22 cellular contexts compared by ENCODE assay signal in genomic region chr20:45383131-45383530, GRCh38. TPM values are rescaled to one million over a fixed set of nuclear protein-coding genes. Genes with fewer than 3 reads are reported as not detected.
DNase-seq lines count a peak whose midpoint lies in the region; ATAC-seq and TF ChIP-seq lines count a peak whose summit lies in the region.
"Had no signal": no experiment of that assay in that cellular context is flagged by ENCODE, and none has a peak within 500 bp of the region (broad histone marks: within the 10 kb centered on the region; RNA-seq: fewer than 3 reads in every experiment).

No MANE protein-coding gene starts in this region.

- TF ChIP-seq CTCF in HEK293 (tag by site-specific recombination; IDR thresholded peaks at IDR 0.05) (no peak), RWPE2 (IDR thresholded peaks at IDR 0.05; ENCODE audit: poor library complexity, severe bottlenecking) (no peak), fibroblast of lung (conservative IDR thresholded peaks at IDR 0.05 in 1 of 2, IDR thresholded peaks at IDR 0.05 in 1 of 2; ENCODE audit: low read depth in 1 of 2, low read length in 2 of 2) (no peak)

- no peak overlapping the region for H3K9ac ChIP-seq in fibroblast of lung (ENCODE audit: insufficient read depth, low read length)
- H3K9ac ChIP-seq: BLaER1 treated with 17β-estradiol and CSF1 and Interleukin-3, amounts not matched to agents 10 nM and 100 nM had no signal

- H3K9me3 ChIP-seq in HEK293 (ENCODE audit: control insufficient read depth, insufficient read depth, low read depth, low read length) (no peaks in the 10 kb centered on the region), RWPE2 (ENCODE audit: severe bottlenecking) (no peaks in the 10 kb centered on the region), fibroblast of lung (ENCODE audit: control insufficient read depth, insufficient read depth, low read depth, low read length) (no peaks in the 10 kb centered on the region)

- H3K27me3 ChIP-seq in RWPE2 (ENCODE audit: insufficient read depth, poor library complexity, severe bottlenecking) (no peaks in the 10 kb centered on the region), fibroblast of lung (ENCODE audit: control insufficient read depth, insufficient read depth, low read length) (no peaks in the 10 kb centered on the region)
- H3K27me3 ChIP-seq: BLaER1 treated with 17β-estradiol and CSF1 and Interleukin-3, amounts not matched to agents 10 nM and 100 nM had no signal

- POLR2A ChIA-PET in HEK293 (lab: Yijun Ruan, JAX) = no interaction called here

- CTCF ChIA-PET in HEK293 (lab: Yijun Ruan, JAX) = interaction anchor here (0.7 kb wide), 1 partner anchor 145 kb away, joined by 3 read pairs; no protein-coding TSS in a partner anchor

- H3K36me3 Mint-ChIP-seq in activated naive CD8-positive, alpha-beta T cell treated with anti-CD3 and anti-CD28 coated beads, Interleukin-2, amount 50 U/mL, for 24 hours (ENCODE audit: low read depth) = peaks cover 14% of the 10 kb centered on the region

- H3K27me3 Mint-ChIP-seq in activated naive CD8-positive, alpha-beta T cell treated with anti-CD3 and anti-CD28 coated beads, Interleukin-2, amount 50 U/mL, for 24 hours = no peaks in the 10 kb centered on the region
- H3K27me3 Mint-ChIP-seq: CD8-positive, alpha-beta memory T cell; IgD-negative memory B cell had no signal

- H3K79me2 ChIP-seq in fibroblast of lung (ENCODE audit: control insufficient read depth, insufficient read depth, low read length) = no peaks in the 10 kb centered on the region

- H3K4me3 ChIP-seq in HEK293 (ENCODE audit: low read depth, low read length) (no peak overlapping the region), RWPE2 (ENCODE audit: severe bottlenecking) (no peak overlapping the region), fibroblast of lung (replicated peaks in 1 of 4; ENCODE audit: control extremely low read depth in 1 of 4, insufficient read depth in 1 of 4, low read depth in 3 of 4, low read length in 4 of 4) (no peak overlapping the region)
- H3K4me3 ChIP-seq: BLaER1 treated with 17β-estradiol and CSF1 and Interleukin-3, amounts not matched to agents 10 nM and 100 nM; GM12878 had no signal

- H2AFZ ChIP-seq in fibroblast of lung (ENCODE audit: low read length) = no peak overlapping the region

- H4K20me1 ChIP-seq in fibroblast of lung (ENCODE audit: control insufficient read depth, extremely low read depth, insufficient read depth, low read length) = no peaks in the 10 kb centered on the region

- H3K36me3 ChIP-seq in HEK293 (ENCODE audit: control insufficient read depth in 2 of 2, insufficient read depth in 1 of 2, low read length in 2 of 2) (no peaks in the 10 kb centered on the region), RWPE2 (ENCODE audit: low read depth) (no peaks in the 10 kb centered on the region), fibroblast of lung (ENCODE audit: control insufficient read depth, insufficient read depth, low read length) (no peaks in the 10 kb centered on the region)
- H3K36me3 ChIP-seq: BLaER1 treated with 17β-estradiol and CSF1 and Interleukin-3, amounts not matched to agents 10 nM and 100 nM had no signal

- H3K4me3 Mint-ChIP-seq in activated naive CD8-positive, alpha-beta T cell treated with anti-CD3 and anti-CD28 coated beads, Interleukin-2, amount 50 U/mL, for 24 hours = no peak overlapping the region
- H3K4me3 Mint-ChIP-seq: CD8-positive, alpha-beta memory T cell; IgD-negative memory B cell had no signal

- H3K4me2 ChIP-seq in fibroblast of lung (ENCODE audit: extremely low read depth, insufficient read depth, low read length) = no peak overlapping the region
- H3K4me2 ChIP-seq: BLaER1 treated with 17β-estradiol and CSF1 and Interleukin-3, amounts not matched to agents 10 nM and 100 nM had no signal

- H3K4me1 Mint-ChIP-seq in activated naive CD8-positive, alpha-beta T cell treated with anti-CD3 and anti-CD28 coated beads, Interleukin-2, amount 50 U/mL, for 24 hours = peaks cover 20% of the 10 kb centered on the region
- H3K4me1 Mint-ChIP-seq: CD8-positive, alpha-beta memory T cell had no signal

- no peak overlapping the region for H3K27ac Mint-ChIP-seq in activated naive CD8-positive, alpha-beta T cell treated with anti-CD3 and anti-CD28 coated beads, Interleukin-2, amount 50 U/mL, for 24 hours
- H3K27ac Mint-ChIP-seq: CD8-positive, alpha-beta memory T cell; IgD-negative memory B cell had no signal

- ATAC-seq in RWPE2 (ENCODE audit: low read depth) (peak; percentile 60), HG02970 (IDR thresholded peaks at IDR 0.05; ENCODE audit: low FRiP score, unreplicated experiment) (no peak)
- ATAC-seq in activated naive CD8-positive, alpha-beta T cell treated with anti-CD3 and anti-CD28 coated beads, Interleukin-2, amount 50 U/mL, for 24 hours = no peak
- ATAC-seq: GM12878, SK-N-SH treated with all-trans-retinoic acid at 6 μM for 48 hours had no signal

- H3K4me1 ChIP-seq in HEK293 (ENCODE audit: control insufficient read depth, insufficient read depth, low read length) (no peaks in the 10 kb centered on the region), RWPE2 (ENCODE audit: insufficient read depth, poor library complexity, severe bottlenecking) (peaks cover 3% of the 10 kb centered on the region), fibroblast of lung (ENCODE audit: control insufficient read depth, extremely low read depth, insufficient read depth, low read length) (no peaks in the 10 kb centered on the region)

- DNase-seq in A172 (ENCODE audit: low spot score) (peak; percentile 38), RWPE2 (ENCODE audit: low spot score) (no peak), fibroblast of lung (ENCODE audit: low read depth in 2 of 2) (peak; percentile 20 to 46), HPDE6-E6E7 (ENCODE audit: extremely low spot score) (no peak), DMS 273 treated with DMSO at 0.1 percent for 48 hours (lab: John Stamatoyannopoulos, UW) (no peak)
- DNase-seq in activated naive CD8-positive, alpha-beta T cell treated with anti-CD3 and anti-CD28 coated beads, Interleukin-2, amount 50 U/mL, for 24 hours = no peak
- DNase-seq: 8988T; CD8-positive, alpha-beta memory T cell; DMS79 treated with DMSO at 0.1 percent for 48 hours; GDM1; GOT3; NCI-H1417 treated with DMSO at 0.1 percent for 48 hours; NCI-H2029; NCI-H2171; NCI-H524 treated with DMSO at 0.1 percent for 48 hours; SHP77 treated with DMSO at 0.1 percent for 48 hours had no signal

- peaks cover 10% of the 10 kb centered on the region for H3K9me3 Mint-ChIP-seq in activated naive CD8-positive, alpha-beta T cell treated with anti-CD3 and anti-CD28 coated beads, Interleukin-2, amount 50 U/mL, for 24 hours

- H3K27ac ChIP-seq in HEK293 (ENCODE audit: extremely low read depth, low read depth, low read length) (no peak overlapping the region), RWPE2 (ENCODE audit: poor library complexity, severe bottlenecking) (no peak overlapping the region), fibroblast of lung (ENCODE audit: insufficient read depth, low read length) (no peak overlapping the region)
- H3K27ac ChIP-seq: BLaER1 treated with 17β-estradiol and CSF1 and Interleukin-3, amounts not matched to agents 10 nM and 100 nM had no signal

TF ChIP-seq in HEK293, 187 proteins besides CTCF, POLR2A, EP300 and RAD21 (continues in another document):
- no peak for TF ChIP-seq ZNF324 (tag by site-specific recombination; IDR thresholded peaks at IDR 0.05)
- TF ChIP-seq ZNF175 (tag by site-specific recombination; IDR thresholded peaks at IDR 0.05) = no peak
- 0 out of 2 replicates have a peak, but pooled peaks have one; percentile 33 for TF ChIP-seq ATF2 (tag by site-specific recombination; IDR thresholded peaks at IDR 0.05; ENCODE audit: low read depth)

RNA-seq across cellular contexts. Expression of gene TP53TG5, which starts 5.0 kb away (rescaled TPM):
- not detected in 2 replicates for total RNA-seq in A172 (2014; rRNA removed; shearing (Covaris generic))
- under 0.01 TPM in 1 of 2 replicates, not detected in the other for total RNA-seq in fibroblast of lung
- polyA plus RNA-seq in fibroblast of lung = 0.14 TPM in 1 of 2 replicates, not detected in the other
- polyA plus RNA-seq in fibroblast of lung (2012) = 0.25 and 0.83 TPM in 2 replicates
- polyA minus RNA-seq in fibroblast of lung (ENCODE audit: low replicate concordance) = 0.16 TPM in 1 of 2 replicates, not detected in the other
- total RNA-seq: CD8-positive, alpha-beta memory T cell; GM12878 had no signal
- polyA plus RNA-seq: CD8-positive, alpha-beta memory T cell; IgD-negative memory B cell had no signal

RNA-seq across cellular contexts. Expression of gene SYS1, which starts 20.2 kb away (rescaled TPM):
- total RNA-seq in A172 (2014; rRNA removed; shearing (Covaris generic)) = 14.5 and 18.6 TPM in 2 replicates
- total RNA-seq in fibroblast of lung = 20.0 and 20.5 TPM in 2 replicates
- 21.9 and 23.4 TPM in 2 replicates for polyA plus RNA-seq in fibroblast of lung
- 17.7 and 18.4 TPM in 2 replicates for polyA plus RNA-seq in fibroblast of lung (2012)
- 77.0 and 135 TPM in 2 replicates for polyA minus RNA-seq in fibroblast of lung (ENCODE audit: low replicate concordance)

RNA-seq across cellular contexts. Expression of gene DBNDD2, which starts 25.0 kb away (rescaled TPM):
- total RNA-seq in A172 (2014; rRNA removed; shearing (Covaris generic)) = 1.7 and 7.0 TPM in 2 replicates
- total RNA-seq in fibroblast of lung = 3.9 and 4.8 TPM in 2 replicates
- 28.1 and 51.8 TPM in 2 replicates for polyA plus RNA-seq in fibroblast of lung
- polyA plus RNA-seq in fibroblast of lung (2012) = 22.2 and 39.9 TPM in 2 replicates
- 11.9 and 54.0 TPM in 2 replicates for polyA minus RNA-seq in fibroblast of lung (ENCODE audit: low replicate concordance)
- polyA plus RNA-seq: IgD-negative memory B cell had no signal

RNA-seq across cellular contexts. Expression of gene PIGT, which starts 32.8 kb away (rescaled TPM):
- total RNA-seq in A172 (2014; rRNA removed; shearing (Covaris generic)) = 78.8 and 86.0 TPM in 2 replicates
- 25.8 and 26.2 TPM in 2 replicates for total RNA-seq in fibroblast of lung
- polyA plus RNA-seq in fibroblast of lung = 53.9 and 70.0 TPM in 2 replicates
- polyA plus RNA-seq in fibroblast of lung (2012) = 95.8 and 97.6 TPM in 2 replicates
- polyA minus RNA-seq in fibroblast of lung (ENCODE audit: low replicate concordance) = 189 and 267 TPM in 2 replicates

RNA-seq across cellular contexts. Expression of gene SDC4, which starts 34.9 kb away (rescaled TPM):
- 42.4 and 43.9 TPM in 2 replicates for total RNA-seq in A172 (2014; rRNA removed; shearing (Covaris generic))
- total RNA-seq in fibroblast of lung = 142 and 175 TPM in 2 replicates
- polyA plus RNA-seq in fibroblast of lung = 226 and 312 TPM in 2 replicates
- 220 and 326 TPM in 2 replicates for polyA plus RNA-seq in fibroblast of lung (2012)
- 291 and 339 TPM in 2 replicates for polyA minus RNA-seq in fibroblast of lung (ENCODE audit: low replicate concordance)
- polyA plus RNA-seq: IgD-negative memory B cell had no signal

Comparison
In these comparisons a context has a peak if more than half of its experiments do, and no peak if none do; other contexts are left out.
1. DNase-seq: peak in A172 (single experiment) and fibroblast of lung (2 of 2); none in RWPE2 (single experiment), HPDE6-E6E7 (single experiment), DMS 273 treated with DMSO at 0.1 percent for 48 hours (single experiment) and activated naive CD8-positive, alpha-beta T cell treated with anti-CD3 and anti-CD28 coated beads, Interleukin-2, amount 50 U/mL, for 24 hours (single experiment).